1 cellular context compared by ENCODE assay signal in the genomic region with DNA sequence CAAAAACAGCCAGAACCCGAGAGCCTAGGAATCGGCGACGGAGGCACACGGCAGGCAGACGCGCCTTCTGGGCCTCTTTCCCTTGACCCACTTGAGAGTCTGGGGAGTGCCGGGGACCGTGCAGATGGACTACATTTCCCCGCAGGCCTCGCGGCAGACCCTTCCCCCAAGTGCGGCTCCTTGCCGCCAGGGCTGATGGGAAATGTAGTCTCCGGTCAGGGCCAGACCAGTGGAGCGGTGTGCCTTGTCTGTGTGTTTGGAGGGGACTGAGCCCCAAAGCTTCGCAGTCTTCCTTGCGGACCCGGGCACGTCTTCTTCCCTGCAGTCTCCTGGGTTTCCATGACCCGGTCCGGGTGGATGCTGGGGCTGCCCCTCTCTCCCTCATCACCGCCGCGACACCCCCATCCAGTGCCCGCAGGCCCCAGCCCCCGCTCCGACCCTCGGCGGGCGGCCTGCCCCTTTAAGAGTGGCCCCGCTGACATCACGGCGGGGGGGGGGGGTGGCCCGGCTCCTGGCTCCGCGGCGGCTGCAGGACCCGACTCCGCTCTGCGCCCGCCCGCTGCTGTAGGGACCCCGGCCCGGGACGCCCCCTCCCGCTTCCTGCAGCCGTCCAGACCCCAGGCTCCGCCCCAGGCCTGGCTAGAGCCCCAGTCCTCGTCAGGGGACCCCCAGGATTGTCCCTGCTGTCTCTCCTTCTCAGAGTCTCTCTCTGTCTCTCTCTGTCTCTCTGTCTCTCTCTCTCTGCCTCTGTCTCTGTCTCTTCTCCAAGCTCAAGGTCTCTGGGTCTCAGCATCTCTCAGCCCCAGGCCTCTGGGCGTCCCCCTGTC.
TF ChIP-seq lines count a peak whose summit lies in the region.

No MANE protein-coding gene starts in this region.

TF ChIP-seq in A549, 52 proteins besides CTCF, POLR2A, EP300 and RAD21 (continued from another document):
- TF ChIP-seq, protein P1, sequence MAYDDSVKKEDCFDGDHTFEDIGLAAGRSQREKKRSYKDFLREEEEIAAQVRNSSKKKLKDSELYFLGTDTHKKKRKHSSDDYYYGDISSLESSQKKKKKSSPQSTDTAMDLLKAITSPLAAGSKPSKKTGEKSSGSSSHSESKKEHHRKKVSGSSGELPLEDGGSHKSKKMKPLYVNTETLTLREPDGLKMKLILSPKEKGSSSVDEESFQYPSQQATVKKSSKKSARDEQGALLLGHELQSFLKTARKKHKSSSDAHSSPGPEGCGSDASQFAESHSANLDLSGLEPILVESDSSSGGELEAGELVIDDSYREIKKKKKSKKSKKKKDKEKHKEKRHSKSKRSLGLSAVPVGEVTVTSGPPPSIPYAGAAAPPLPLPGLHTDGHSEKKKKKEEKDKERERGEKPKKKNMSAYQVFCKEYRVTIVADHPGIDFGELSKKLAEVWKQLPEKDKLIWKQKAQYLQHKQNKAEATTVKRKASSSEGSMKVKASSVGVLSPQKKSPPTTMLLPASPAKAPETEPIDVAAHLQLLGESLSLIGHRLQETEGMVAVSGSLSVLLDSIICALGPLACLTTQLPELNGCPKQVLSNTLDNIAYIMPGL (CRISPR knock-in tag; IDR thresholded peaks at IDR 0.05; ENCODE audit: borderline replicate concordance): no peak
- TF ChIP-seq ZSCAN20 (CRISPR knock-in tag; IDR thresholded peaks at IDR 0.05) (no peak), EHF (CRISPR knock-in tag; IDR thresholded peaks at IDR 0.05) (no peak), HES2 (IDR thresholded peaks at IDR 0.05) (no peak), ZFP36 (IDR thresholded peaks at IDR 0.05; ENCODE audit: borderline replicate concordance, partially characterized antibody) (peak; percentile 23), ZC3H11A (IDR thresholded peaks at IDR 0.05) (no peak), BCL3 (IDR thresholded peaks at IDR 0.05) (no peak), ESRRA (IDR thresholded peaks at IDR 0.05; ENCODE audit: borderline replicate concordance, low read length) (no peak), FOSB (CRISPR knock-in tag; IDR thresholded peaks at IDR 0.05) (no peak), HOXA7 (CRISPR knock-in tag; IDR thresholded peaks at IDR 0.05) (no peak), MAZ (IDR thresholded peaks at IDR 0.05; ENCODE audit: borderline replicate concordance, low read depth, low read length) (no peak), MYC (IDR thresholded peaks at IDR 0.05; ENCODE audit: borderline replicate concordance, low read length) (no peak), E2F6 (IDR thresholded peaks at IDR 0.05; ENCODE audit: borderline replicate concordance, low read depth) (no peak), TP53 (CRISPR knock-in tag; IDR thresholded peaks at IDR 0.05) (peak; percentile 72; the same call in 1 of the 2 replicates), HEYL (CRISPR knock-in tag; IDR thresholded peaks at IDR 0.05) (no peak), ELK1 (IDR thresholded peaks at IDR 0.05; ENCODE audit: low read depth, low read length) (no peak)
- TF ChIP-seq, protein P2, sequence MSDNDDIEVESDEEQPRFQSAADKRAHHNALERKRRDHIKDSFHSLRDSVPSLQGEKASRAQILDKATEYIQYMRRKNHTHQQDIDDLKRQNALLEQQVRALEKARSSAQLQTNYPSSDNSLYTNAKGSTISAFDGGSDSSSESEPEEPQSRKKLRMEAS (IDR thresholded peaks at IDR 0.05): peak; percentile 27; the same call in 1 of the 2 replicates
